In genomic region chr2:232876071-232876977, GRCh38 we compare ENCODE assay signal across 8 cellular contexts. TPM values are rescaled to one million over a fixed set of nuclear protein-coding genes. Genes with fewer than 3 reads are reported as not detected.
A peak's percentile ranks its signal among the peaks of the same experiment; 100 is the strongest.
DNase-seq lines count a peak whose midpoint lies in the region; ATAC-seq and TF ChIP-seq lines count a peak whose summit lies in the region.

No MANE protein-coding gene starts in this region.

- dilution Hi-C loops in IMR-90 (cut with HindIII; ENCODE audit: low sequenced_read_pairs, unreplicated experiment) = no loop called here

- in situ Hi-C loops in IMR-90 (cut with MboI; ENCODE audit: low sequenced_read_pairs) = no loop called here

- no peak overlapping the region for H4K5ac ChIP-seq in IMR-90 (ENCODE audit: low read depth, low read length)

- H3K9me3 Mint-ChIP-seq in activated T-cell treated with anti-CD3 and anti-CD28 coated beads, Interleukin-2, amount 50 U/mL, for 72 hours = no peaks in the 10 kb centered on the region
- peaks cover 2% of the 10 kb centered on the region for H3K9me3 Mint-ChIP-seq in glutamatergic neuron (ENCODE audit: unreplicated experiment)

- no peak overlapping the region for H2BK15ac ChIP-seq in IMR-90 (ENCODE audit: low read depth, low read length)

- peak overlapping the region; percentile 38 for H3K4me3 ChIP-seq in IMR-90 (ENCODE audit: insufficient read depth, low read depth, low read length)
- peak overlapping the region; percentile 57 for H3K4me3 ChIP-seq in osteoblast (ENCODE audit: insufficient read depth, low read length)

- no peak overlapping the region for H2BK20ac ChIP-seq in IMR-90 (ENCODE audit: low read depth, low read length)

- TF ChIP-seq POLR2A in IMR-90 (IDR thresholded peaks at IDR 0.05; ENCODE audit: low read depth, low read length) (no peak), GM18505 (IDR thresholded peaks at IDR 0.05; ENCODE audit: borderline replicate concordance, extremely low read depth, insufficient read depth, insufficient read length) (no peak)

- no peak for TF ChIP-seq RAD21 in IMR-90 (IDR thresholded peaks at IDR 0.05; ENCODE audit: low read length)

- H3K27ac ChIP-seq in IMR-90 (ENCODE audit: insufficient read depth, low read length) (no peak overlapping the region), osteoblast (ENCODE audit: low read depth, low read length) (no peak overlapping the region)

- 4% methylated on average over 59 of the region's 129 CpGs; no CpG with 5 or more reads in 1 of the 2 experiments for WGBS in IMR-90 (ENCODE audit: extremely low coverage in 2 of 2, insufficient read length in 1 of 2), 2 experiments

- DNase-seq in IMR-90 = no peak
- DNase-seq in activated T-cell treated with anti-CD3 and anti-CD28 coated beads, Interleukin-2, amount 50 U/mL, for 72 hours = peak; percentile 38 to 42
- DNase-seq in glutamatergic neuron = no peak
- DNase-seq in osteoblast (ENCODE audit: insufficient read length, low spot score, missing footprints) = peak; percentile 92
- DNase-seq in NCI-H187 treated with DMSO at 0.1 percent for 48 hours (lab: John Stamatoyannopoulos, UW) = no peak

- no peak overlapping the region for H3K4ac ChIP-seq in IMR-90 (ENCODE audit: low read depth, low read length)

- no peak overlapping the region for H4K8ac ChIP-seq in IMR-90 (ENCODE audit: low read depth in 2 of 2, low read length in 2 of 2)

- H3K14ac ChIP-seq in IMR-90 (replicated peaks; ENCODE audit: low read depth, low read length) = no peak overlapping the region

- no peak overlapping the region for H4K91ac ChIP-seq in IMR-90 (ENCODE audit: insufficient read depth, low read depth, low read length)

- H2BK5ac ChIP-seq in IMR-90 (ENCODE audit: low read depth, low read length, poor library complexity, severe bottlenecking) = no peak overlapping the region

- POLR2A ChIA-PET in IMR-90 (lab: Charles Lee; ENCODE audit: unreplicated experiment) = no interaction called here

- CTCF ChIA-PET in IMR-90 (lab: Yijun Ruan, JAX) = no interaction called here

- no peaks in the 10 kb centered on the region; the same call in 1 of the 2 replicates for H4K20me1 ChIP-seq in IMR-90 (ENCODE audit: insufficient read depth, low read length)
- H4K20me1 ChIP-seq in osteoblast (ENCODE audit: insufficient read depth, low read length) = no peaks in the 10 kb centered on the region

- no peak overlapping the region for H3K9ac ChIP-seq in IMR-90 (ENCODE audit: low read depth, low read length)

- no peaks in the 10 kb centered on the region for H3K79me1 ChIP-seq in IMR-90 (ENCODE audit: low read depth in 1 of 2, low read length in 2 of 2)

- no peak overlapping the region for H2AK9ac ChIP-seq in IMR-90 (replicated peaks; ENCODE audit: low read depth, low read length, poor library complexity)

- no peak overlapping the region for H3K27ac Mint-ChIP-seq in activated T-cell treated with anti-CD3 and anti-CD28 coated beads, Interleukin-2, amount 50 U/mL, for 72 hours
- H3K27ac Mint-ChIP-seq in glutamatergic neuron (ENCODE audit: unreplicated experiment) = no peak overlapping the region

- peak; percentile 41 for TF ChIP-seq CTCF in GM12873 (IDR thresholded peaks at IDR 0.05; ENCODE audit: insufficient read depth, low read depth, low read length, missing control alignments)
- 0 out of 2 replicates have a peak, but pooled peaks have one; percentile 18 for TF ChIP-seq CTCF in IMR-90 (conservative IDR thresholded peaks at IDR 0.05; ENCODE audit: low read depth, low read length)
- peak; percentile 20 for TF ChIP-seq CTCF in glutamatergic neuron (IDR thresholded peaks at IDR 0.05; ENCODE audit: partially characterized antibody, unreplicated experiment)
- no peak for TF ChIP-seq CTCF in osteoblast (IDR thresholded peaks at IDR 0.05; ENCODE audit: extremely low read depth, low read depth, low read length)

- H2BK120ac ChIP-seq in IMR-90 (ENCODE audit: low read depth, low read length) = no peak overlapping the region

- H3K9me1 ChIP-seq in IMR-90 (ENCODE audit: insufficient read depth, low read length) = no peaks in the 10 kb centered on the region

- H2AFZ ChIP-seq in IMR-90 (replicated peaks; ENCODE audit: low read length, poor library complexity) (peak overlapping the region; percentile 78), osteoblast (ENCODE audit: low read length) (no peak overlapping the region)

- peaks cover 18% of the 10 kb centered on the region for H3K27me3 ChIP-seq in IMR-90 (ENCODE audit: control insufficient read depth, insufficient read depth, low read length)
- H3K27me3 ChIP-seq in osteoblast (ENCODE audit: insufficient read depth, low read length) = peaks cover 6% of the 10 kb centered on the region

- H3K9me3 ChIP-seq in IMR-90 (ENCODE audit: control insufficient read depth, insufficient read depth, low read length) (no peaks in the 10 kb centered on the region), osteoblast (ENCODE audit: low read depth, low read length) (no peaks in the 10 kb centered on the region)

- peaks cover 9% of the 10 kb centered on the region for H3K4me1 Mint-ChIP-seq in activated T-cell treated with anti-CD3 and anti-CD28 coated beads, Interleukin-2, amount 50 U/mL, for 72 hours (ENCODE audit: low read depth)
- peaks cover 2% of the 10 kb centered on the region for H3K4me1 Mint-ChIP-seq in glutamatergic neuron (ENCODE audit: low read depth, unreplicated experiment)

- no TSS peak for BruUV-seq in IMR-90 (replicated peaks; lab: Mats Ljungman, UMichigan)

- peaks cover 1% of the 10 kb centered on the region; the same call in 1 of the 2 replicates for H3K4me1 ChIP-seq in IMR-90 (ENCODE audit: control insufficient read depth, insufficient read depth, low read length)
- H3K4me1 ChIP-seq in osteoblast (ENCODE audit: insufficient read depth, low read length) = no peaks in the 10 kb centered on the region

- peaks cover 18% of the 10 kb centered on the region for H3K27me3 Mint-ChIP-seq in activated T-cell treated with anti-CD3 and anti-CD28 coated beads, Interleukin-2, amount 50 U/mL, for 72 hours (ENCODE audit: low read depth)
- peaks cover 14% of the 10 kb centered on the region for H3K27me3 Mint-ChIP-seq in glutamatergic neuron (ENCODE audit: unreplicated experiment)

- peak overlapping the region; percentile 52 to 65 for H3K4me3 Mint-ChIP-seq in activated T-cell treated with anti-CD3 and anti-CD28 coated beads, Interleukin-2, amount 50 U/mL, for 72 hours
- no peak overlapping the region for H3K4me3 Mint-ChIP-seq in glutamatergic neuron (ENCODE audit: unreplicated experiment)

- ATAC-seq in IMR-90 (ENCODE audit: low read depth) = peak; percentile 64
- ATAC-seq in activated T-cell treated with anti-CD3 and anti-CD28 coated beads, Interleukin-2, amount 50 U/mL, for 72 hours (replicated peaks in 1 of 2) = peak; percentile 53 to 69
- no peak for ATAC-seq in GM18505 (IDR thresholded peaks at IDR 0.05; ENCODE audit: unreplicated experiment)
- no peak for ATAC-seq in GM21723 (IDR thresholded peaks at IDR 0.05; ENCODE audit: unreplicated experiment)

- H2AK5ac ChIP-seq in IMR-90 (ENCODE audit: low read depth, low read length) = no peak overlapping the region

- no peaks in the 10 kb centered on the region for H3K36me3 Mint-ChIP-seq in activated T-cell treated with anti-CD3 and anti-CD28 coated beads, Interleukin-2, amount 50 U/mL, for 72 hours (ENCODE audit: insufficient read depth in 2 of 2)
- H3K36me3 Mint-ChIP-seq in glutamatergic neuron (ENCODE audit: unreplicated experiment) = no peaks in the 10 kb centered on the region

- no peak overlapping the region for H3K56ac ChIP-seq in IMR-90 (ENCODE audit: extremely low read depth, insufficient read depth, low read length)

- intact Hi-C loops in IMR-90 (cut with micrococcal nuclease) = no loop called here

- H3K36me3 ChIP-seq in IMR-90 (ENCODE audit: control insufficient read depth, insufficient read depth, low read length) (no peaks in the 10 kb centered on the region), osteoblast (ENCODE audit: insufficient read depth, low read length) (no peaks in the 10 kb centered on the region)

- H3K18ac ChIP-seq in IMR-90 (ENCODE audit: low read depth, low read length) = no peak overlapping the region

- H3K4me2 ChIP-seq in IMR-90 (ENCODE audit: low read depth, low read length) (peak overlapping the region; percentile 61), osteoblast (ENCODE audit: insufficient read depth, low read length) (peak overlapping the region; percentile 72)

- H3K79me2 ChIP-seq in osteoblast (ENCODE audit: insufficient read depth, low read length) = no peaks in the 10 kb centered on the region

- H3K23ac ChIP-seq in IMR-90 (ENCODE audit: low read depth, low read length) = no peak overlapping the region

TF ChIP-seq in IMR-90, 13 proteins besides CTCF, POLR2A, EP300 and RAD21 (continues in another document):
- no peak for TF ChIP-seq SMC3 (IDR thresholded peaks at IDR 0.05; ENCODE audit: low read depth, low read length)
- no peak for TF ChIP-seq CEBPB (IDR thresholded peaks at IDR 0.05; ENCODE audit: low read depth, low read length)
- no peak for TF ChIP-seq NFE2L2 (IDR thresholded peaks at IDR 0.05; ENCODE audit: low read depth, low read length)
- TF ChIP-seq MXI1 (IDR thresholded peaks at IDR 0.05; ENCODE audit: borderline replicate concordance, low read depth, low read length) = no peak
- TF ChIP-seq USF2 (IDR thresholded peaks at IDR 0.05; ENCODE audit: low read depth, low read length) = no peak
- no peak for TF ChIP-seq MAFK (IDR thresholded peaks at IDR 0.05; ENCODE audit: low read depth, low read length)
- no peak for TF ChIP-seq CHD1 (IDR thresholded peaks at IDR 0.05; ENCODE audit: low read depth, low read length)
- TF ChIP-seq FOS (IDR thresholded peaks at IDR 0.05; ENCODE audit: low read depth, low read length) = no peak
- TF ChIP-seq RFX5 (IDR thresholded peaks at IDR 0.05; ENCODE audit: low read depth, low read length) = no peak
- no peak for TF ChIP-seq MAZ (IDR thresholded peaks at IDR 0.05; ENCODE audit: borderline replicate concordance, low read depth, low read length)
- no peak for TF ChIP-seq RCOR1 (IDR thresholded peaks at IDR 0.05; ENCODE audit: insufficient replicate concordance, low read length)

RNA-seq across cellular contexts. Expression of gene SNORC, which starts 6.3 kb away (rescaled TPM):
- total RNA-seq in IMR-90 (2012; rRNA removed) (under 0.01 and 0.28 TPM in 2 replicates), glutamatergic neuron (ENCODE audit: unreplicated experiment) (2.4 TPM), osteoblast (0.72 and 0.88 TPM in 2 replicates)
- 0.67 and 0.79 TPM in 2 replicates for polyA plus RNA-seq in IMR-90 (2012; rRNA removed)
- 0.03 and 0.26 TPM in 2 replicates for polyA plus RNA-seq in IMR-90 (2012; cell fraction: cytosol; rRNA removed)
- polyA plus RNA-seq in IMR-90 (2012; cell fraction: nucleus; rRNA removed; ENCODE audit: low replicate concordance) = 5.9 and 8.0 TPM in 2 replicates
- total RNA-seq in activated T-cell treated with anti-CD3 and anti-CD28 coated beads, Interleukin-2, amount 50 U/mL, for 72 hours = 1 to 10 TPM; 4.0 to 4.1 TPM

Comparison
In these comparisons a context has a peak if more than half of its experiments do, and no peak if none do; other contexts are left out.
1. ATAC-seq: peak in IMR-90 (single experiment) and activated T-cell treated with anti-CD3 and anti-CD28 coated beads, Interleukin-2, amount 50 U/mL, for 72 hours (2 of 2); none in GM18505 (single experiment) and GM21723 (single experiment).
2. DNase-seq: peak in activated T-cell treated with anti-CD3 and anti-CD28 coated beads, Interleukin-2, amount 50 U/mL, for 72 hours (2 of 2) and osteoblast (single experiment); none in IMR-90 (single experiment), glutamatergic neuron (single experiment) and NCI-H187 treated with DMSO at 0.1 percent for 48 hours (single experiment).